Comparison of ENCODE assay signal across 21 cellular contexts in the genomic region with DNA sequence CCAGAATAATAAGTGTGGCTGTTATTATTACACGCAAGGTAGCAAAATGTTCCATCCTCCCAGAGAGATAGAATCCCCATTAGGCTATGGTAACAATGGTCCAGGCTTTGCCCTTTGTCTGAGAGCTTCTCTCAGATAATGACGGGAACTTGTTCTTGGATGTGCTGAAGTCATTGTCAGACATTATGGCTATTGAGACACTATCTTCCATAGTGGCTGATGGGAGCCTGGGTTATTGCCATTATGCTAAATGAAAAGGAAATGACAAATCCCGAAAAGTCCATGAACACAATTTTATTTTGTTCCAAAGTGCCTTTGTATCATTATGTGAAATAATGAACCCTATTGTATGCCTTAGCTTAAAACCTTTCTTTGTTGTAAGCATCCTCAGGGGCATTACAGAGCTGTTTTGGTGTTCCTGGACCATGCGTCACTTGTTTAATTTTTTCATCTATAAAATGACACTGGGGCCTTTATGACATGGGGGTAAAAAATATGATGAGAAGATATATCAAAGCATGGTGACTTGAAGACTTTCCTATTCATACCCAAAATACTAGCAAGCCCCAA.
"Had no signal": no experiment of that assay in that cellular context is flagged by ENCODE, and none has a peak within 500 bp of the region (broad histone marks: within the 10 kb centered on the region; RNA-seq: fewer than 3 reads in every experiment).

No MANE protein-coding gene starts in this region.

- ATAC-seq: activated naive CD8-positive, alpha-beta T cell treated with anti-CD3 and anti-CD28 coated beads, Interleukin-2, amount 50 U/mL, for 24 hours; activated T-cell treated with anti-CD3 and anti-CD28 coated beads, Interleukin-2, amount 50 U/mL, for 4 hours had no signal

- DNase-seq: activated CD4-positive, alpha-beta memory T cell treated with anti-CD3 and anti-CD28 coated beads for 36 hours; activated CD4-positive, alpha-beta T cell treated with anti-CD3 and anti-CD28 coated beads, Interleukin-2, amount 10 ng/mL, durations not matched to agents 24 days and 14 days; activated CD8-positive, alpha-beta memory T cell treated with anti-CD3 and anti-CD28 coated beads, Interleukin-2, amount 50 U/mL, for 4 hours; activated effector memory CD4-positive, alpha-beta T cell treated with Interleukin-2 at 50 U/mL for 16 hours; activated naive CD4-positive, alpha-beta T cell treated with anti-CD3 and anti-CD28 coated beads, Interleukin-2, amount 10 ng/mL, durations not matched to agents 7 days and 5 days; activated naive CD8-positive, alpha-beta T cell treated with anti-CD3 and anti-CD28 coated beads, Interleukin-2, amount 50 U/mL, for 24 hours; activated T-cell treated with anti-CD3 and anti-CD28 coated beads for 4 hours; activated T-cell treated with anti-CD3 and anti-CD28 coated beads, Interleukin-2, amount 50 U/mL, for 4 hours; central memory CD4-positive, alpha-beta T cell; NCI-H1105; NCI-H1417 treated with DMSO at 0.1 percent for 48 hours; NCI-H187 treated with DMSO at 0.1 percent for 48 hours; NCI-H345; NCI-H524 treated with DMSO at 0.1 percent for 48 hours; NK-92 treated with Interleukin-12 subunit alpha and Interleukin-12 subunit beta, amount 100 ng/mL, for 24 hours; PC-9; Right ventricle myocardium superior; T1000 had no signal

- FAIRE-seq: RCC 7860 had no signal

- H3K27ac ChIP-seq: KMS-11, PC-9, SK-N-MC had no signal

- H3K4me3 ChIP-seq: PC-9, SK-N-MC had no signal
